In the genomic region with DNA sequence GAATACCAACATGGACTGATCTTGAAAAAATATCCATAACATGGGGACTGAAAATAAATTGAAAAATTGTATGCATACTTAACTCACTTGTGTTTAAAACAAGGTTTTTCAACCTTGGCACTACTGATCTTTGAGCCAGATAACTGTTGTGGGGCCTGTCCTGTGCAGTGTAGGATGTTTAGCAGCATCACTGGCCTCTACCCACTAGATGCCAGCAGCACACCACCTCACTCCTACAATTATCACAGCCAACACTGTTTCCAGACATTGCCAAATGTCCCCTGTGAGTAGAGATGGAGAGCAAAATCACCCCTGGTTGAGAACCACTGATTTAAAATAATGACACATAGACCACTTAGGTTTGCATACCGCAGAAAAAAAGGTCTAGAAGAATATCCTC, we compare ENCODE assay signal across 14 cellular contexts. TPM values are rescaled to one million over a fixed set of nuclear protein-coding genes. Genes with fewer than 3 reads are reported as not detected.
A peak's percentile ranks its signal among the peaks of the same experiment; 100 is the strongest.
DNase-seq lines count a peak whose midpoint lies in the region; ATAC-seq and TF ChIP-seq lines count a peak whose summit lies in the region.
"Had no signal": no experiment of that assay in that cellular context is flagged by ENCODE, and none has a peak within 500 bp of the region (broad histone marks: within the 10 kb centered on the region; RNA-seq: fewer than 3 reads in every experiment).

No MANE protein-coding gene starts in this region.

- no peak for ATAC-seq in GM19397 (IDR thresholded peaks at IDR 0.05; ENCODE audit: unreplicated experiment)
- ATAC-seq in left lobe of liver: no peak
- ATAC-seq: psoas muscle had no signal

- no peak overlapping the region for H3K4me3 Mint-ChIP-seq in osteocyte (ENCODE audit: unreplicated experiment)

- H3K4me3 ChIP-seq in choroid plexus epithelial cell (ENCODE audit: low read depth, low read length): no peak overlapping the region
- H3K4me3 ChIP-seq: psoas muscle, SK-N-MC had no signal

- in situ Hi-C loops in KBM-7 (cut with MboI; ENCODE audit: low pct_unique_long_range_greater_than_20kb, low sequenced_read_pairs): no loop called here

- H3K36me3 Mint-ChIP-seq in osteocyte (ENCODE audit: unreplicated experiment): no peaks in the 10 kb centered on the region

- no peak overlapping the region for H3K27ac Mint-ChIP-seq in osteocyte (ENCODE audit: unreplicated experiment)

- H3K9me3 Mint-ChIP-seq in osteocyte (ENCODE audit: unreplicated experiment): no peaks in the 10 kb centered on the region

- H3K27me3 Mint-ChIP-seq in osteocyte (ENCODE audit: unreplicated experiment): peaks cover 30% of the 10 kb centered on the region

- peaks cover 6% of the 10 kb centered on the region for H3K4me1 Mint-ChIP-seq in osteocyte (ENCODE audit: unreplicated experiment)

- DNase-seq in NCI-H1694 (lab: John Stamatoyannopoulos, UW) (peak; percentile 5), NCI-H1694 treated with DMSO at 0.1 percent for 48 hours (lab: John Stamatoyannopoulos, UW) (no peak), NCI-H69 (lab: John Stamatoyannopoulos, UW) (peak; percentile 80), choroid plexus epithelial cell (ENCODE audit: low read depth) (no peak), osteocyte (ENCODE audit: extremely low spot score, unreplicated experiment) (no peak), KBM-7 (no peak), left lobe of liver (ENCODE audit: low spot score) (no peak)
- DNase-seq: ACHN; activated CD4-positive, alpha-beta T cell treated with anti-CD3 and anti-CD28 coated beads for 4 hours; activated effector memory CD4-positive, alpha-beta T cell treated with Interleukin-2 at 50 U/mL for 16 hours; psoas muscle had no signal

- TF ChIP-seq CTCF in choroid plexus epithelial cell (conservative IDR thresholded peaks at IDR 0.05; ENCODE audit: low read depth, low read length) (peak; percentile 20), osteocyte (IDR thresholded peaks at IDR 0.05) (peak; percentile 60)

RNA-seq across cellular contexts. Expression of gene SLC1A2, which starts 45.0 kb away (rescaled TPM):
- total RNA-seq in osteocyte: 0.32 and 0.44 TPM in 2 replicates
- total RNA-seq in left lobe of liver: 9.1 TPM
- total RNA-seq: lung microvascular endothelial cell had no signal

Comparison
In these comparisons a context has a peak if more than half of its experiments do, and no peak if none do; other contexts are left out.
1. DNase-seq: peak in NCI-H1694 (single experiment) and NCI-H69 (single experiment); none in NCI-H1694 treated with DMSO at 0.1 percent for 48 hours (single experiment), choroid plexus epithelial cell (single experiment), osteocyte (single experiment), KBM-7 (single experiment) and left lobe of liver (single experiment).